ENCODE assay signal across 8 cellular contexts in genomic region chr13:110913911-110914292, GRCh38. TPM values are rescaled to one million over a fixed set of nuclear protein-coding genes. Genes with fewer than 3 reads are reported as not detected.
DNase-seq lines count a peak whose midpoint lies in the region; ATAC-seq lines count a peak whose summit lies in the region.

No MANE protein-coding gene starts in this region.

- POLR2A ChIA-PET in activated CD4-positive, alpha-beta memory T cell treated with anti-CD3 and anti-CD28 coated beads for 36 hours (lab: Charles Lee) = interaction anchor here (1.1 to 2.2 kb wide), 5 partner anchors 27 to 299 kb away, joined by 4 to 8 read pairs (median 7); partner anchors contain the start of genes CARS2, ING1 and NAXD

- peaks cover 41 to 50% (median 42%) of the 10 kb centered on the region in 3 donors for H3K4me1 ChIP-seq in skeletal muscle tissue (ENCODE audit: control insufficient read depth in 3 of 3, insufficient read depth in 3 of 3, low read length in 3 of 3)

- DNase-seq in Right ventricle myocardium superior (no peak), cardiac septum (ENCODE audit: low spot score) (no peak), left ventricle myocardium superior (no peak), LoVo (ENCODE audit: low spot score) (no peak)
- DNase-seq in activated CD4-positive, alpha-beta memory T cell treated with anti-CD3 and anti-CD28 coated beads for 36 hours = no peak

- H3K9ac ChIP-seq in skeletal muscle tissue (ENCODE audit: low read depth in 1 of 3, low read length in 3 of 3) = peak overlapping the region; percentile 95 to 100 (median 100)

- ATAC-seq in Right ventricle myocardium superior (ENCODE audit: poor library complexity) (peak; percentile 8), left ventricle myocardium superior (peak; percentile 7), GM19035 (IDR thresholded peaks at IDR 0.05; ENCODE audit: unreplicated experiment) (no peak), HG03442 (IDR thresholded peaks at IDR 0.05; ENCODE audit: unreplicated experiment) (no peak)

- H3K27me3 ChIP-seq in skeletal muscle tissue (ENCODE audit: control insufficient read depth in 3 of 3, insufficient read depth in 3 of 3, low read length in 3 of 3) = no peaks in the 10 kb centered on the region

- H3K9me3 Mint-ChIP-seq in activated CD4-positive, alpha-beta memory T cell treated with anti-CD3 and anti-CD28 coated beads for 36 hours = no peaks in the 10 kb centered on the region

- peaks cover 54% of the 10 kb centered on the region for H3K4me1 Mint-ChIP-seq in activated CD4-positive, alpha-beta memory T cell treated with anti-CD3 and anti-CD28 coated beads for 36 hours (ENCODE audit: low read depth)

- peak overlapping the region; percentile 94 to 99 (median 97) for H3K4me3 ChIP-seq in skeletal muscle tissue (ENCODE audit: low read length in 3 of 3)

- H3K36me3 Mint-ChIP-seq in activated CD4-positive, alpha-beta memory T cell treated with anti-CD3 and anti-CD28 coated beads for 36 hours = peaks cover 27% of the 10 kb centered on the region

- H3K27ac ChIP-seq in skeletal muscle tissue (ENCODE audit: low read depth, low read length) = peak overlapping the region; percentile 99

- H3K4me3 Mint-ChIP-seq in activated CD4-positive, alpha-beta memory T cell treated with anti-CD3 and anti-CD28 coated beads for 36 hours = peak overlapping the region; percentile 87

- intact Hi-C loops in Right ventricle myocardium superior (cut with DNase I) (loop anchor here (5.0 to 10.0 kb wide), 3 partner anchors 42 to 311 kb away; partner anchors contain the start of gene ING1), cardiac septum (cut with DNase I) (loop anchor here (1.0 to 2.0 kb wide), 3 partner anchors 43 to 199 kb away; no protein-coding TSS in a partner anchor), left ventricle myocardium superior (cut with micrococcal nuclease) (no loop called here)
- intact Hi-C loops in activated CD4-positive, alpha-beta memory T cell treated with anti-CD3 and anti-CD28 coated beads for 36 hours (cut with micrococcal nuclease) = loop anchor here (2.0 to 10.0 kb wide), 2 partner anchors 29 to 271 kb away; no protein-coding TSS in a partner anchor

- CTCF ChIA-PET in activated CD4-positive, alpha-beta memory T cell treated with anti-CD3 and anti-CD28 coated beads for 36 hours (lab: Charles Lee) = interaction anchor here (0.8 to 1.0 kb wide), 4 partner anchors 9 to 458 kb away, joined by 3 to 6 read pairs (median 4); no protein-coding TSS in a partner anchor

- H3K27ac Mint-ChIP-seq in activated CD4-positive, alpha-beta memory T cell treated with anti-CD3 and anti-CD28 coated beads for 36 hours = peak overlapping the region; percentile 94

- peaks cover 5 to 9% (median 8%) of the 10 kb centered on the region in 3 donors for H3K36me3 ChIP-seq in skeletal muscle tissue (ENCODE audit: control insufficient read depth in 3 of 3, insufficient read depth in 3 of 3, low read length in 3 of 3)

- H3K27me3 Mint-ChIP-seq in activated CD4-positive, alpha-beta memory T cell treated with anti-CD3 and anti-CD28 coated beads for 36 hours = no peaks in the 10 kb centered on the region

- no peaks in the 10 kb centered on the region for H3K9me3 ChIP-seq in skeletal muscle tissue (ENCODE audit: control insufficient read depth in 3 of 3, low read length in 3 of 3)

RNA-seq across cellular contexts. Expression of gene ANKRD10, which starts 1.0 kb away (rescaled TPM):
- total RNA-seq in Right ventricle myocardium superior = 45.3 TPM
- 84.4 TPM for total RNA-seq in cardiac septum
- total RNA-seq in activated CD4-positive, alpha-beta memory T cell treated with anti-CD3 and anti-CD28 coated beads for 36 hours = 10 to 100 TPM; 83.9 to 97.8 TPM
- total RNA-seq in left ventricle myocardium superior = 49.4 TPM
- total RNA-seq in skeletal muscle tissue = 132 TPM

Comparison
In these comparisons a context has a peak if more than half of its experiments do, and no peak if none do; other contexts are left out.
1. ATAC-seq: peak in Right ventricle myocardium superior (single experiment) and left ventricle myocardium superior (single experiment); none in GM19035 (single experiment) and HG03442 (single experiment).